3 cellular contexts compared by ENCODE assay signal in genomic region chrX:42414057-42414456, GRCh38.
"Had no signal": no experiment of that assay in that cellular context is flagged by ENCODE, and none has a peak within 500 bp of the region (broad histone marks: within the 10 kb centered on the region; RNA-seq: fewer than 3 reads in every experiment).

No MANE protein-coding gene starts in this region.

- DNase-seq: GDM1, GF-D8 had no signal

- H3K4me3 ChIP-seq: GM12878 had no signal

- ATAC-seq: GM12878 had no signal
